In the genomic region with DNA sequence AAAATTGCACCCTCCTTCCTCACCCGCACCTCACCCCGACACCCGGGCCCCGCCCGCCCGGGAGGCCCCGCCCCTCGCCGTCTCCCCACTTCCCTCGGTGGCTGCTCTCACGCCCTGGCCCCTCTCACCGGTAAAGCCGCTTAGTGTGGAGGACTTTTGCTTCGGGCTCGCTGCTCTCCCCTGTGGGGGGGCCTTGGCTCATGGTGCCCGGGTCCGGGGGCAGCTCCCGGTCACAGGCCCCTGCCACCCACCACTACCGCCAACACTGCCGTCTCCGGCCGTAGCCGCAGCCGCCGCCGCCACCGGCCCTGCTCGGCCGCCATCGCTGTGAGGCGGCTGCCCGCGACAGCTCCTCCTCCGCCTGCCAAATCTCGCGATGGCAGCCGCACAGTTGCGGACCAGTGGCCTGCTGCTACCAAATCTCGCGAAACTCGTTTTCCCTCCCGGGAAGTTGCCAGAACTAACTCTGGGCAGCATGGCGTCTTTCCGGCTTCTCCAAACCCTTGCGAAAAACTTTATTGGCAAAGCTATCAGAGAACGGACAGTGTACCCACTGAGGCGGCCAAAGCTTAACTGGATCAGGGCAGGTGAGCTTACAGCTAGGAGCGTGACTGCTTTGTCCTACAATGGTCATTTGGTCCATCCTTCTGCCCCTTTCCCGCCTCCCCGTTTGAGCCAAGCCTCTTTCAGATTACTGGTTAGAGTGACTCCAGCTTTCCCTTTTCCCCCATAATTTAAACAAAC, we compare ENCODE assay signal across 1 cellular context.
A peak's percentile ranks its signal among the peaks of the same experiment; 100 is the strongest.
TF ChIP-seq lines count a peak whose summit lies in the region.

A gene with protein sequence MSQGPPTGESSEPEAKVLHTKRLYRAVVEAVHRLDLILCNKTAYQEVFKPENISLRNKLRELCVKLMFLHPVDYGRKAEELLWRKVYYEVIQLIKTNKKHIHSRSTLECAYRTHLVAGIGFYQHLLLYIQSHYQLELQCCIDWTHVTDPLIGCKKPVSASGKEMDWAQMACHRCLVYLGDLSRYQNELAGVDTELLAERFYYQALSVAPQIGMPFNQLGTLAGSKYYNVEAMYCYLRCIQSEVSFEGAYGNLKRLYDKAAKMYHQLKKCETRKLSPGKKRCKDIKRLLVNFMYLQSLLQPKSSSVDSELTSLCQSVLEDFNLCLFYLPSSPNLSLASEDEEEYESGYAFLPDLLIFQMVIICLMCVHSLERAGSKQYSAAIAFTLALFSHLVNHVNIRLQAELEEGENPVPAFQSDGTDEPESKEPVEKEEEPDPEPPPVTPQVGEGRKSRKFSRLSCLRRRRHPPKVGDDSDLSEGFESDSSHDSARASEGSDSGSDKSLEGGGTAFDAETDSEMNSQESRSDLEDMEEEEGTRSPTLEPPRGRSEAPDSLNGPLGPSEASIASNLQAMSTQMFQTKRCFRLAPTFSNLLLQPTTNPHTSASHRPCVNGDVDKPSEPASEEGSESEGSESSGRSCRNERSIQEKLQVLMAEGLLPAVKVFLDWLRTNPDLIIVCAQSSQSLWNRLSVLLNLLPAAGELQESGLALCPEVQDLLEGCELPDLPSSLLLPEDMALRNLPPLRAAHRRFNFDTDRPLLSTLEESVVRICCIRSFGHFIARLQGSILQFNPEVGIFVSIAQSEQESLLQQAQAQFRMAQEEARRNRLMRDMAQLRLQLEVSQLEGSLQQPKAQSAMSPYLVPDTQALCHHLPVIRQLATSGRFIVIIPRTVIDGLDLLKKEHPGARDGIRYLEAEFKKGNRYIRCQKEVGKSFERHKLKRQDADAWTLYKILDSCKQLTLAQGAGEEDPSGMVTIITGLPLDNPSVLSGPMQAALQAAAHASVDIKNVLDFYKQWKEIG (minus strand): TSS at position 347 of the 744 bp plus-strand sequence. CDS start 145 bp downstream, at position 202.

TF ChIP-seq in HEK293, 187 proteins besides CTCF, POLR2A, EP300 and RAD21 (continued from another document):
- TF ChIP-seq, protein P1, sequence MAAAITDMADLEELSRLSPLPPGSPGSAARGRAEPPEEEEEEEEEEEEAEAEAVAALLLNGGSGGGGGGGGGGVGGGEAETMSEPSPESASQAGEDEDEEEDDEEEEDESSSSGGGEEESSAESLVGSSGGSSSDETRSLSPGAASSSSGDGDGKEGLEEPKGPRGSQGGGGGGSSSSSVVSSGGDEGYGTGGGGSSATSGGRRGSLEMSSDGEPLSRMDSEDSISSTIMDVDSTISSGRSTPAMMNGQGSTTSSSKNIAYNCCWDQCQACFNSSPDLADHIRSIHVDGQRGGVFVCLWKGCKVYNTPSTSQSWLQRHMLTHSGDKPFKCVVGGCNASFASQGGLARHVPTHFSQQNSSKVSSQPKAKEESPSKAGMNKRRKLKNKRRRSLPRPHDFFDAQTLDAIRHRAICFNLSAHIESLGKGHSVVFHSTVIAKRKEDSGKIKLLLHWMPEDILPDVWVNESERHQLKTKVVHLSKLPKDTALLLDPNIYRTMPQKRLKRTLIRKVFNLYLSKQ (tag by site-specific recombination; IDR thresholded peaks at IDR 0.05; ENCODE audit: borderline replicate concordance) = no peak
- peak; percentile 95 for TF ChIP-seq PRDM1 (tag by site-specific recombination; IDR thresholded peaks at IDR 0.05)
- TF ChIP-seq ZNF501 (tag by site-specific recombination; IDR thresholded peaks at IDR 0.05) = peak; percentile 96
- TF ChIP-seq IKZF3 (tag by site-specific recombination; IDR thresholded peaks at IDR 0.05) = peak; percentile 86
- peak; percentile 99 for TF ChIP-seq ZNF561 (tag by site-specific recombination; IDR thresholded peaks at IDR 0.05; ENCODE audit: borderline replicate concordance)
- TF ChIP-seq, protein P2, sequence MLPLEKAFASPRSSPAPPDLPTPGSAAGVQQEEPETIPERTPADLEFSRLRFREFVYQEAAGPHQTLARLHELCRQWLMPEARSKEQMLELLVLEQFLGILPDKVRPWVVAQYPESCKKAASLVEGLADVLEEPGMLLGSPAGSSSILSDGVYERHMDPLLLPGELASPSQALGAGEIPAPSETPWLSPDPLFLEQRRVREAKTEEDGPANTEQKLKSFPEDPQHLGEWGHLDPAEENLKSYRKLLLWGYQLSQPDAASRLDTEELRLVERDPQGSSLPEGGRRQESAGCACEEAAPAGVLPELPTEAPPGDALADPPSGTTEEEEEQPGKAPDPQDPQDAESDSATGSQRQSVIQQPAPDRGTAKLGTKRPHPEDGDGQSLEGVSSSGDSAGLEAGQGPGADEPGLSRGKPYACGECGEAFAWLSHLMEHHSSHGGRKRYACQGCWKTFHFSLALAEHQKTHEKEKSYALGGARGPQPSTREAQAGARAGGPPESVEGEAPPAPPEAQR (tag by site-specific recombination; IDR thresholded peaks at IDR 0.05) = peak; percentile 32; the same call in 1 of the 2 replicates
- TF ChIP-seq, protein P3, sequence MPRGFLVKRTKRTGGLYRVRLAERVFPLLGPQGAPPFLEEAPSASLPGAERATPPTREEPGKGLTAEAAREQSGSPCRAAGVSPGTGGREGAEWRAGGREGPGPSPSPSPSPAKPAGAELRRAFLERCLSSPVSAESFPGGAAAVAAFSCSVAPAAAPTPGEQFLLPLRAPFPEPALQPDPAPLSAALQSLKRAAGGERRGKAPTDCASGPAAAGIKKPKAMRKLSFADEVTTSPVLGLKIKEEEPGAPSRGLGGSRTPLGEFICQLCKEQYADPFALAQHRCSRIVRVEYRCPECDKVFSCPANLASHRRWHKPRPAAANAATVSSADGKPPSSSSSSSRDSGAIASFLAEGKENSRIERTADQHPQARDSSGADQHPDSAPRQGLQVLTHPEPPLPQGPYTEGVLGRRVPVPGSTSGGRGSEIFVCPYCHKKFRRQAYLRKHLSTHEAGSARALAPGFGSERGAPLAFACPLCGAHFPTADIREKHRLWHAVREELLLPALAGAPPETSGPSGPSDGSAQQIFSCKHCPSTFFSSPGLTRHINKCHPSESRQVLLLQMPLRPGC (tag by site-specific recombination; IDR thresholded peaks at IDR 0.05) = peak; percentile 69
- no peak for TF ChIP-seq ZNF416 (tag by site-specific recombination; IDR thresholded peaks at IDR 0.05)
- TF ChIP-seq GLIS2 (tag by site-specific recombination; IDR thresholded peaks at IDR 0.05) = peak; percentile 67; the same call in 1 of the 2 replicates
- no peak for TF ChIP-seq ZBTB7A (tag by site-specific recombination; IDR thresholded peaks at IDR 0.05; ENCODE audit: low read depth)
- TF ChIP-seq ZNF223 (tag by site-specific recombination; IDR thresholded peaks at IDR 0.05) = no peak
- TF ChIP-seq ZNF335 (tag by site-specific recombination; conservative IDR thresholded peaks at IDR 0.05) = peak; percentile 94
- TF ChIP-seq, protein P4, sequence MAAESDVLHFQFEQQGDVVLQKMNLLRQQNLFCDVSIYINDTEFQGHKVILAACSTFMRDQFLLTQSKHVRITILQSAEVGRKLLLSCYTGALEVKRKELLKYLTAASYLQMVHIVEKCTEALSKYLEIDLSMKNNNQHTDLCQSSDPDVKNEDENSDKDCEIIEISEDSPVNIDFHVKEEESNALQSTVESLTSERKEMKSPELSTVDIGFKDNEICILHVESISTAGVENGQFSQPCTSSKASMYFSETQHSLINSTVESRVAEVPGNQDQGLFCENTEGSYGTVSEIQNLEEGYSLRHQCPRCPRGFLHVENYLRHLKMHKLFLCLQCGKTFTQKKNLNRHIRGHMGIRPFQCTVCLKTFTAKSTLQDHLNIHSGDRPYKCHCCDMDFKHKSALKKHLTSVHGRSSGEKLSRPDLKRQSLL (tag by site-specific recombination; IDR thresholded peaks at IDR 0.05) = peak; percentile 21; the same call in 1 of the 2 replicates
- TF ChIP-seq, protein P5, sequence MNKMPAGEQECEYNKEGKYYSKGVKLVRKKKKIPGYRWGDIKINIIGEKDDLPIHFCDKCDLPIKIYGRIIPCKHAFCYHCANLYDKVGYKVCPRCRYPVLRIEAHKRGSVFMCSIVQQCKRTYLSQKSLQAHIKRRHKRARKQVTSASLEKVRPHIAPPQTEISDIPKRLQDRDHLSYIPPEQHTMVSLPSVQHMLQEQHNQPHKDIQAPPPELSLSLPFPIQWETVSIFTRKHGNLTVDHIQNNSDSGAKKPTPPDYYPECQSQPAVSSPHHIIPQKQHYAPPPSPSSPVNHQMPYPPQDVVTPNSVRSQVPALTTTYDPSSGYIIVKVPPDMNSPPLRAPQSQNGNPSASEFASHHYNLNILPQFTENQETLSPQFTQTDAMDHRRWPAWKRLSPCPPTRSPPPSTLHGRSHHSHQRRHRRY (tag by site-specific recombination; IDR thresholded peaks at IDR 0.05) = no peak
- TF ChIP-seq ZNF76 (tag by site-specific recombination; IDR thresholded peaks at IDR 0.05; ENCODE audit: borderline replicate concordance, low read depth) = peak; percentile 95
- TF ChIP-seq, protein P6, sequence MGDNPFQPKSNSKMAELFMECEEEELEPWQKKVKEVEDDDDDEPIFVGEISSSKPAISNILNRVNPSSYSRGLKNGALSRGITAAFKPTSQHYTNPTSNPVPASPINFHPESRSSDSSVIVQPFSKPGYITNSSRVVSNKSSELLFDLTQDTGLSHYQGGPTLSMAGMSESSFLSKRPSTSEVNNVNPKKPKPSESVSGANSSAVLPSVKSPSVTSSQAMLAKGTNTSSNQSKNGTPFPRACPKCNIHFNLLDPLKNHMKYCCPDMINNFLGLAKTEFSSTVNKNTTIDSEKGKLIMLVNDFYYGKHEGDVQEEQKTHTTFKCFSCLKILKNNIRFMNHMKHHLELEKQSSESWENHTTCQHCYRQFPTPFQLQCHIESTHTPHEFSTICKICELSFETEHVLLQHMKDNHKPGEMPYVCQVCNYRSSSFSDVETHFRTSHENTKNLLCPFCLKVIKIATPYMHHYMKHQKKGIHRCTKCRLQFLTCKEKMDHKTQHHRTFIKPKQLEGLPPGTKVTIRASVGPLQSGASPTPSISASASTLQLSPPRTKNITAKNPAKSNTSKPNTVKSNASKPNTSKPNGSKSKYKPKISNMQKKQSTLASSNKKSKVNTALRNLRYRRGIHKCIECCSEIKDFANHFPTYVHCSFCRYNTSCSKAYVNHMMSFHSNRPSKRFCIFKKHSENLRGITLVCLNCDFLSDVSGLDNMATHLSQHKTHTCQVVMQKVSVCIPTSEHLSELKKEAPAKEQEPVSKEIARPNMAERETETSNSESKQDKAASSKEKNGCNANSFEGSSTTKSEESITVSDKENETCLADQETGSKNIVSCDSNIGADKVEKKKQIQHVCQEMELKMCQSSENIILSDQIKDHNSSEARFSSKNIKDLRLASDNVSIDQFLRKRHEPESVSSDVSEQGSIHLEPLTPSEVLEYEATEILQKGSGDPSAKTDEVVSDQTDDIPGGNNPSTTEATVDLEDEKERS (tag by site-specific recombination; IDR thresholded peaks at IDR 0.05) = peak; percentile 53; the same call in 1 of the 2 replicates
- no peak; the same call in 1 of the 2 replicates for TF ChIP-seq ZNF366 (tag by site-specific recombination; conservative IDR thresholded peaks at IDR 0.05)
- TF ChIP-seq, protein P7, sequence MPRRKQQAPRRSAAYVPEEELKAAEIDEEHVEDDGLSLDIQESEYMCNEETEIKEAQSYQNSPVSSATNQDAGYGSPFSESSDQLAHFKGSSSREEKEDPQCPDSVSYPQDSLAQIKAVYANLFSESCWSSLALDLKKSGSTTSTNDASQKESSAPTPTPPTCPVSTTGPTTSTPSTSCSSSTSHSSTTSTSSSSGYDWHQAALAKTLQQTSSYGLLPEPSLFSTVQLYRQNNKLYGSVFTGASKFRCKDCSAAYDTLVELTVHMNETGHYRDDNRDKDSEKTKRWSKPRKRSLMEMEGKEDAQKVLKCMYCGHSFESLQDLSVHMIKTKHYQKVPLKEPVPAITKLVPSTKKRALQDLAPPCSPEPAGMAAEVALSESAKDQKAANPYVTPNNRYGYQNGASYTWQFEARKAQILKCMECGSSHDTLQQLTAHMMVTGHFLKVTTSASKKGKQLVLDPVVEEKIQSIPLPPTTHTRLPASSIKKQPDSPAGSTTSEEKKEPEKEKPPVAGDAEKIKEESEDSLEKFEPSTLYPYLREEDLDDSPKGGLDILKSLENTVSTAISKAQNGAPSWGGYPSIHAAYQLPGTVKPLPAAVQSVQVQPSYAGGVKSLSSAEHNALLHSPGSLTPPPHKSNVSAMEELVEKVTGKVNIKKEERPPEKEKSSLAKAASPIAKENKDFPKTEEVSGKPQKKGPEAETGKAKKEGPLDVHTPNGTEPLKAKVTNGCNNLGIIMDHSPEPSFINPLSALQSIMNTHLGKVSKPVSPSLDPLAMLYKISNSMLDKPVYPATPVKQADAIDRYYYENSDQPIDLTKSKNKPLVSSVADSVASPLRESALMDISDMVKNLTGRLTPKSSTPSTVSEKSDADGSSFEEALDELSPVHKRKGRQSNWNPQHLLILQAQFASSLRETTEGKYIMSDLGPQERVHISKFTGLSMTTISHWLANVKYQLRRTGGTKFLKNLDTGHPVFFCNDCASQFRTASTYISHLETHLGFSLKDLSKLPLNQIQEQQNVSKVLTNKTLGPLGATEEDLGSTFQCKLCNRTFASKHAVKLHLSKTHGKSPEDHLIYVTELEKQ (tag by site-specific recombination; IDR thresholded peaks at IDR 0.05; ENCODE audit: borderline replicate concordance) = peak; percentile 86; the same call in 1 of the 2 replicates
- peak; percentile 76 for TF ChIP-seq ZNF610 (tag by site-specific recombination; IDR thresholded peaks at IDR 0.05; ENCODE audit: borderline replicate concordance)
- TF ChIP-seq, protein P8, sequence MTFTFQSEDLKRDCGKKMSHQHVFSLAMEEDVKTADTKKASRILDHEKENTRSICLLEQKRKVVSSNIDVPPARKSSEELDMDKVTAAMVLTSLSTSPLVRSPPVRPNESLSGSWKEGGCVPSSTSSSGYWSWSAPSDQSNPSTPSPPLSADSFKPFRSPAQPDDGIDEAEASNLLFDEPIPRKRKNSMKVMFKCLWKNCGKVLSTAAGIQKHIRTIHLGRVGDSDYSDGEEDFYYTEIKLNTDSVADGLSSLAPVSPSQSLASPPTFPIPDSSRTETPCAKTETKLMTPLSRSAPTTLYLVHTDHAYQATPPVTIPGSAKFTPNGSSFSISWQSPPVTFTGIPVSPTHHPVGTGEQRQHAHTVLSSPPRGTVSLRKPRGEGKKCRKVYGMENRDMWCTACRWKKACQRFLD (tag by site-specific recombination; IDR thresholded peaks at IDR 0.05) = no peak
- TF ChIP-seq TCF7L2 (IDR thresholded peaks at IDR 0.05; ENCODE audit: borderline replicate concordance, low read depth, low read length) = no peak
- TF ChIP-seq ZNF843 (tag by site-specific recombination; IDR thresholded peaks at IDR 0.05) = peak; percentile 78
- no peak for TF ChIP-seq RBAK (tag by site-specific recombination; IDR thresholded peaks at IDR 0.05)
- no peak for TF ChIP-seq ZNF521 (tag by site-specific recombination; IDR thresholded peaks at IDR 0.05)
